Comparison of ENCODE assay signal across 19 cellular contexts in genomic region chr2:236336575-236337464, GRCh38.
"Had no signal": no experiment of that assay in that cellular context is flagged by ENCODE, and none has a peak within 500 bp of the region (broad histone marks: within the 10 kb centered on the region; RNA-seq: fewer than 3 reads in every experiment).

No MANE protein-coding gene starts in this region.

- H3K36me3 Mint-ChIP-seq: activated naive CD8-positive, alpha-beta T cell treated with anti-CD3 and anti-CD28 coated beads, Interleukin-2, amount 10 ng/mL, durations not matched to agents 7 days and 5 days had no signal

- H3K4me3 Mint-ChIP-seq: activated B cell treated with CpG ODN at 0.5 μM for 24 hours; activated CD8-positive, alpha-beta T cell treated with anti-CD3 and anti-CD28 coated beads for 36 hours; activated naive CD8-positive, alpha-beta T cell treated with anti-CD3 and anti-CD28 coated beads, Interleukin-2, amount 10 ng/mL, durations not matched to agents 7 days and 5 days; activated T-helper 1 cell treated with anti-CD3 and anti-CD28 coated beads, Interleukin-12 subunit alpha, Interleukin-12 subunit beta, Interleukin-2, Interleukin-4 antibody, amounts not matched to agents 30 ng/mL and 10 ng/mL and 1 ng/mL, durations not matched to agents 14 hours and 24 hours and 36 hours had no signal

- H3K27ac Mint-ChIP-seq: activated B cell treated with CpG ODN at 0.5 μM for 24 hours; activated CD8-positive, alpha-beta T cell treated with anti-CD3 and anti-CD28 coated beads for 36 hours; activated naive CD8-positive, alpha-beta T cell treated with anti-CD3 and anti-CD28 coated beads, Interleukin-2, amount 10 ng/mL, durations not matched to agents 7 days and 5 days; activated T-helper 1 cell treated with anti-CD3 and anti-CD28 coated beads, Interleukin-12 subunit alpha, Interleukin-12 subunit beta, Interleukin-2, Interleukin-4 antibody, amounts not matched to agents 30 ng/mL and 10 ng/mL and 1 ng/mL, durations not matched to agents 14 hours and 24 hours and 36 hours had no signal

- H2AFZ ChIP-seq: parathyroid adenoma had no signal

- ATAC-seq: activated CD8-positive, alpha-beta T cell treated with anti-CD3 and anti-CD28 coated beads for 36 hours; esophagus mucosa; upper lobe of right lung had no signal

- H3K27me3 Mint-ChIP-seq: activated CD8-positive, alpha-beta T cell treated with anti-CD3 and anti-CD28 coated beads for 36 hours had no signal

- H3K27ac ChIP-seq: neutrophil, parathyroid adenoma, SJCRH30, upper lobe of right lung had no signal

- H3K36me3 ChIP-seq: neutrophil, SJCRH30, upper lobe of right lung had no signal

- H3K9ac ChIP-seq: parathyroid adenoma had no signal

- H3K9me3 ChIP-seq: neutrophil, SJCRH30, upper lobe of right lung had no signal

- H3K27me3 ChIP-seq: neutrophil, SJCRH30, upper lobe of right lung had no signal

- H3K4me3 ChIP-seq: SJCRH30, upper lobe of right lung had no signal

- H3K4me1 Mint-ChIP-seq: activated B cell treated with CpG ODN at 0.5 μM for 24 hours; activated naive CD8-positive, alpha-beta T cell treated with anti-CD3 and anti-CD28 coated beads, Interleukin-2, amount 10 ng/mL, durations not matched to agents 7 days and 5 days had no signal

- DNase-seq: activated B cell treated with CpG ODN at 0.5 μM for 24 hours; activated CD4-positive, alpha-beta T cell treated with anti-CD3 and anti-CD28 coated beads for 48 hours; activated CD8-positive, alpha-beta memory T cell treated with anti-CD3 and anti-CD28 coated beads, Interleukin-2, amount 50 U/mL, for 48 hours; activated CD8-positive, alpha-beta T cell treated with anti-CD3 and anti-CD28 coated beads for 36 hours; activated naive CD8-positive, alpha-beta T cell treated with anti-CD3 and anti-CD28 coated beads, Interleukin-2, amount 10 ng/mL, durations not matched to agents 7 days and 5 days; aorta; kidney glomerular epithelial cell; mesendoderm; SJCRH30; stimulated activated CD4-positive, alpha-beta T cell treated with anti-CD3 and anti-CD28 coated beads, Interleukin-12 subunit alpha, Interleukin-12 subunit beta, amount 100 ng/mL, for 4 hours; stimulated activated CD4-positive, alpha-beta T cell treated with anti-CD3 and anti-CD28 coated beads, Interleukin-2, amount 100 ng/mL, for 24 hours; substantia nigra; upper lobe of right lung had no signal

- H3K9me3 Mint-ChIP-seq: activated B cell treated with CpG ODN at 0.5 μM for 24 hours; activated CD8-positive, alpha-beta T cell treated with anti-CD3 and anti-CD28 coated beads for 36 hours; activated naive CD8-positive, alpha-beta T cell treated with anti-CD3 and anti-CD28 coated beads, Interleukin-2, amount 10 ng/mL, durations not matched to agents 7 days and 5 days; activated T-helper 1 cell treated with anti-CD3 and anti-CD28 coated beads, Interleukin-12 subunit alpha, Interleukin-12 subunit beta, Interleukin-2, Interleukin-4 antibody, amounts not matched to agents 30 ng/mL and 10 ng/mL and 1 ng/mL, durations not matched to agents 14 hours and 24 hours and 36 hours had no signal

- H3K4me1 ChIP-seq: parathyroid adenoma, SJCRH30 had no signal

- FAIRE-seq: endometrium, TTC549 had no signal

- H3K79me2 ChIP-seq: parathyroid adenoma had no signal
